ENCODE assay signal across 1 cellular context in genomic region chr22:17164392-17165024, GRCh38.
TF ChIP-seq lines count a peak whose summit lies in the region.

No MANE protein-coding gene starts in this region.

TF ChIP-seq in A549, 52 proteins besides CTCF, POLR2A, EP300 and RAD21 (continued from another document):
- no peak for TF ChIP-seq USF2 (IDR thresholded peaks at IDR 0.05)
